In the genomic region with DNA sequence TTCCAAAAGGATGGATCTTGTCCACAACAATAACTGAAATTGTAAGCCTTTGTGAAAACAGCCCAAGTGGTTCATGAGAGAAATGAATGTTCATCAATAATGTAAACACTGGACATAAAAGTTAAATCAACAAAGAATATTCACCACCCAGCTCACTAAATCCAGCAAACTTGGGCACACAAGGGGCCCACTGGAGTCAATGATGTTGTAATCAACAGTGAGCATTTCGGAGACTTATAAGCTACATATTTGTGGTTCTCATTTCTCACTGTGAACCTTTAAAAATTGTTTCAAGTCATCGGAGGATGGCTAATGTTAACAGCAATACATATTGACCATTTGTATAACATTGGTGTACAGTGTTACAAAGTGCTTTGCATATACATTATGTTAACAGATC, we compare ENCODE assay signal across 28 cellular contexts.
A peak's percentile ranks its signal among the peaks of the same experiment; 100 is the strongest.
DNase-seq lines count a peak whose midpoint lies in the region; ATAC-seq and TF ChIP-seq lines count a peak whose summit lies in the region.
"Had no signal": no experiment of that assay in that cellular context is flagged by ENCODE, and none has a peak within 500 bp of the region (broad histone marks: within the 10 kb centered on the region; RNA-seq: fewer than 3 reads in every experiment).

No MANE protein-coding gene starts in this region.

- no peaks in the 10 kb centered on the region for H3K27me3 Mint-ChIP-seq in nephron (ENCODE audit: low read depth)
- H3K27me3 Mint-ChIP-seq: activated CD8-positive, alpha-beta T cell treated with anti-CD3 and anti-CD28 coated beads for 36 hours; activated naive CD4-positive, alpha-beta T cell treated with anti-CD3 and anti-CD28 coated beads, Interleukin-2, amount 50 U/mL, for 24 hours; dendritic cell treated with granulocyte-macrophage colony-stimulating factor and Interleukin-4, amounts not matched to agents 40 ng/mL and 50 ng/mL, for 4 days; IgD-negative memory B cell; stimulated activated naive CD8-positive, alpha-beta T cell treated with anti-CD3 and anti-CD28 coated beads, Interleukin-15, amount 100 ng/mL, for 72 hours had no signal

- no peaks in the 10 kb centered on the region for H3K36me3 ChIP-seq in breast epithelium
- no peaks in the 10 kb centered on the region for H3K36me3 ChIP-seq in mammary epithelial cell (ENCODE audit: insufficient read depth, low read length)
- H3K36me3 ChIP-seq in uterus = no peaks in the 10 kb centered on the region
- H3K36me3 ChIP-seq: right atrium auricular region had no signal

- no peak for TF ChIP-seq CTCF in breast epithelium (IDR thresholded peaks at IDR 0.05)
- TF ChIP-seq CTCF in mammary epithelial cell (conservative IDR thresholded peaks at IDR 0.05 in 1 of 2, IDR thresholded peaks at IDR 0.05 in 1 of 2; ENCODE audit: extremely low read depth in 1 of 2, insufficient read depth in 1 of 2, low read depth in 1 of 2, low read length in 2 of 2) = no peak
- no peak for TF ChIP-seq CTCF in dorsolateral prefrontal cortex (IDR thresholded peaks at IDR 0.05 in 54 of 56, conservative IDR thresholded peaks at IDR 0.05 in 2 of 56; ENCODE audit: low read depth in 1 of 56, partially characterized antibody in 56 of 56)
- no peak for TF ChIP-seq CTCF in nephron (IDR thresholded peaks at IDR 0.05; ENCODE audit: unreplicated experiment in 3 of 3)
- no peak for TF ChIP-seq CTCF in uterus (IDR thresholded peaks at IDR 0.05)

- H3K27ac ChIP-seq in breast epithelium (peak overlapping the region; percentile 56 to 82), mammary epithelial cell (ENCODE audit: insufficient read depth, low read depth, low read length) (no peak overlapping the region), dorsolateral prefrontal cortex (peak overlapping the region in 55 of 59 donors; percentile 10 to 97 (median 89)), uterus (peak overlapping the region; percentile 80 to 88)
- H3K27ac ChIP-seq: 22Rv1, SJSA1 had no signal

- dilution Hi-C loops in mammary epithelial cell (cut with HindIII; ENCODE audit: low sequenced_read_pairs) = no loop called here

- in situ Hi-C loops in mammary epithelial cell (cut with MboI; ENCODE audit: low sequenced_read_pairs in 2 of 2) = no loop called here

- intact Hi-C loops in breast epithelium (cut with DNase I; ENCODE audit: low total_unique reads) = no loop called here
- intact Hi-C loops in mammary epithelial cell (cut with micrococcal nuclease) = loop anchor here (10.0 kb wide), 1 partner anchor 224 kb away; no protein-coding TSS in a partner anchor
- intact Hi-C loops in dorsolateral prefrontal cortex (cut with DNase I) = no loop called here
- intact Hi-C loops in uterus (cut with DNase I; ENCODE audit: low total_unique reads) = no loop called here

- TF ChIP-seq POLR2A in breast epithelium (IDR thresholded peaks at IDR 0.05) = no peak
- no peak for TF ChIP-seq POLR2A in uterus (IDR thresholded peaks at IDR 0.05)

- H3K4me3 ChIP-seq in breast epithelium (no peak overlapping the region), mammary epithelial cell (replicated peaks in 1 of 3; ENCODE audit: insufficient read depth in 1 of 3, low read depth in 2 of 3, low read length in 3 of 3) (no peak overlapping the region), dorsolateral prefrontal cortex (peak overlapping the region in 36 of 59 donors; percentile 44 to 73 (median 58)), uterus (no peak overlapping the region)
- H3K4me3 ChIP-seq: right atrium auricular region, SJSA1, spleen, transverse colon had no signal

- no peak overlapping the region for H3K4me3 Mint-ChIP-seq in nephron
- H3K4me3 Mint-ChIP-seq: activated CD8-positive, alpha-beta T cell treated with anti-CD3 and anti-CD28 coated beads for 36 hours; activated naive CD4-positive, alpha-beta T cell treated with anti-CD3 and anti-CD28 coated beads, Interleukin-2, amount 50 U/mL, for 24 hours; dendritic cell treated with granulocyte-macrophage colony-stimulating factor and Interleukin-4, amounts not matched to agents 40 ng/mL and 50 ng/mL, for 4 days; IgD-negative memory B cell; neural crest cell; stimulated activated naive CD8-positive, alpha-beta T cell treated with anti-CD3 and anti-CD28 coated beads, Interleukin-15, amount 100 ng/mL, for 72 hours had no signal

- DNase-seq in breast epithelium (ENCODE audit: low spot score in 2 of 2) (no peak), mammary epithelial cell (no peak), dorsolateral prefrontal cortex (peak in 1 of 10 donors; percentile 6), uterus (no peak), cerebellum (ENCODE audit: low spot score) (no peak)
- DNase-seq: activated CD8-positive, alpha-beta T cell treated with anti-CD3 and anti-CD28 coated beads for 36 hours; anterior cingulate cortex; C1 segment of cervical spinal cord; COR-L47; left cardiac atrium; mesenchymal stem cell; posterior cingulate gyrus; spleen; stimulated activated CD4-positive, alpha-beta T cell treated with anti-CD3 and anti-CD28 coated beads, Interleukin-2, amount 100 ng/mL, for 24 hours; stimulated activated naive CD8-positive, alpha-beta T cell treated with anti-CD3 and anti-CD28 coated beads, Interleukin-15, amount 100 ng/mL, for 72 hours; T-helper 9 cell; transverse colon had no signal

- H3K9me3 ChIP-seq in breast epithelium (no peaks in the 10 kb centered on the region), mammary epithelial cell (replicated peaks; ENCODE audit: insufficient read depth, low read length) (no peaks in the 10 kb centered on the region), uterus (no peaks in the 10 kb centered on the region)
- H3K9me3 ChIP-seq: right atrium auricular region, SJSA1, spleen, transverse colon had no signal

- WGBS in mammary epithelial cell (ENCODE audit: low coverage, missing lambda C conversion rate) = 68% methylated on average over 2 of the region's 2 CpGs

- H3K9ac ChIP-seq in mammary epithelial cell (ENCODE audit: insufficient read depth, low read length) = no peak overlapping the region

- no TSS peak for BruUV-seq in mammary epithelial cell (replicated peaks; lab: Mats Ljungman, UMichigan)

- peak overlapping the region; percentile 83 to 98 (median 94) for H3K27ac Mint-ChIP-seq in nephron
- H3K27ac Mint-ChIP-seq: activated CD8-positive, alpha-beta T cell treated with anti-CD3 and anti-CD28 coated beads for 36 hours; activated naive CD4-positive, alpha-beta T cell treated with anti-CD3 and anti-CD28 coated beads, Interleukin-2, amount 50 U/mL, for 24 hours; activated T-helper 2 cell treated with anti-CD3 and anti-CD28 coated beads, Interferon-gamma antibody, Interleukin-2, Interleukin-4, amounts not matched to agents 10 μg/mL and 5 μg/mL and 100 μg/mL, durations not matched to agents 14 hours and 24 hours and 36 hours; dendritic cell treated with granulocyte-macrophage colony-stimulating factor and Interleukin-4, amounts not matched to agents 40 ng/mL and 50 ng/mL, for 4 days; IgD-negative memory B cell had no signal

- H3K27me3 ChIP-seq in breast epithelium (no peaks in the 10 kb centered on the region), mammary epithelial cell (ENCODE audit: insufficient read depth, low read length) (no peaks in the 10 kb centered on the region), dorsolateral prefrontal cortex (no peaks in the 10 kb centered on the region), uterus (no peaks in the 10 kb centered on the region)
- H3K27me3 ChIP-seq: right atrium auricular region, SJSA1, spleen, transverse colon had no signal

- H3K4me1 Mint-ChIP-seq in nephron = peaks cover 85% of the 10 kb centered on the region

- H4K20me1 ChIP-seq in mammary epithelial cell (ENCODE audit: insufficient read depth, low read length) = no peaks in the 10 kb centered on the region

- H3K4me1 ChIP-seq in breast epithelium (peaks cover 0 to 32% of the 10 kb centered on the region in 2 donors), mammary epithelial cell (ENCODE audit: insufficient read depth, low read length) (peaks cover 29% of the 10 kb centered on the region), uterus (peaks cover 5 to 8% of the 10 kb centered on the region in 2 donors)

- no peak overlapping the region for H2AFZ ChIP-seq in mammary epithelial cell (ENCODE audit: low read depth, low read length)

- ATAC-seq in GM21529 (IDR thresholded peaks at IDR 0.05; ENCODE audit: unreplicated experiment) = no peak
- ATAC-seq in HG03159 (IDR thresholded peaks at IDR 0.05; ENCODE audit: unreplicated experiment) = no peak
- ATAC-seq: activated CD8-positive, alpha-beta T cell treated with anti-CD3 and anti-CD28 coated beads for 36 hours; stimulated activated naive CD8-positive, alpha-beta T cell treated with anti-CD3 and anti-CD28 coated beads, Interleukin-15, amount 100 ng/mL, for 72 hours had no signal

- H3K79me2 ChIP-seq in mammary epithelial cell (ENCODE audit: insufficient read depth, low read length) = peaks cover 93% of the 10 kb centered on the region

- CTCF ChIA-PET in mammary epithelial cell (lab: Charles Lee; ENCODE audit: low non-redundant PET) = no interaction called here

- peaks cover 31% of the 10 kb centered on the region for H3K36me3 Mint-ChIP-seq in nephron (ENCODE audit: low read depth)
- H3K36me3 Mint-ChIP-seq: activated naive CD4-positive, alpha-beta T cell treated with anti-CD3 and anti-CD28 coated beads, Interleukin-2, amount 50 U/mL, for 24 hours had no signal

- H3K9me3 Mint-ChIP-seq in nephron = no peaks in the 10 kb centered on the region
- H3K9me3 Mint-ChIP-seq: activated CD8-positive, alpha-beta T cell treated with anti-CD3 and anti-CD28 coated beads for 36 hours; activated naive CD4-positive, alpha-beta T cell treated with anti-CD3 and anti-CD28 coated beads, Interleukin-2, amount 50 U/mL, for 24 hours; activated T-helper 2 cell treated with anti-CD3 and anti-CD28 coated beads, Interferon-gamma antibody, Interleukin-2, Interleukin-4, amounts not matched to agents 10 μg/mL and 5 μg/mL and 100 μg/mL, durations not matched to agents 14 hours and 24 hours and 36 hours; dendritic cell treated with granulocyte-macrophage colony-stimulating factor and Interleukin-4, amounts not matched to agents 40 ng/mL and 50 ng/mL, for 4 days; IgD-negative memory B cell; neural crest cell; stimulated activated naive CD8-positive, alpha-beta T cell treated with anti-CD3 and anti-CD28 coated beads, Interleukin-15, amount 100 ng/mL, for 72 hours had no signal

- no peak overlapping the region for H3K4me2 ChIP-seq in mammary epithelial cell (ENCODE audit: insufficient read depth, low read depth, low read length)

Comparison
In these comparisons a context has a peak if more than half of its experiments do, and no peak if none do; other contexts are left out.
1. H3K4me3 ChIP-seq: peak in dorsolateral prefrontal cortex (36 of 59); none in breast epithelium (0 of 3), mammary epithelial cell (0 of 3) and uterus (0 of 2).